8 cellular contexts compared by ENCODE assay signal in genomic region chr14:22979748-22980392, GRCh38. TPM values are rescaled to one million over a fixed set of nuclear protein-coding genes. Genes with fewer than 3 reads are reported as not detected.
DNase-seq lines count a peak whose midpoint lies in the region; ATAC-seq and TF ChIP-seq lines count a peak whose summit lies in the region.

No MANE protein-coding gene starts in this region.

- peaks cover 13% of the 10 kb centered on the region for H3K4me1 ChIP-seq in iPS DF 6.9 (ENCODE audit: control insufficient read depth, insufficient read depth, low read length)
- H3K4me1 ChIP-seq in smooth muscle cell (ENCODE audit: low read depth): peaks cover 44% of the 10 kb centered on the region
- H3K4me1 ChIP-seq in OCI-LY7 (ENCODE audit: insufficient read depth, low read length, poor library complexity, severe bottlenecking): peaks cover 17% of the 10 kb centered on the region

- CTCF ChIA-PET in OCI-LY7 (lab: Charles Lee; ENCODE audit: unreplicated experiment): no interaction called here

- peak overlapping the region; percentile 43 for H3K9ac ChIP-seq in smooth muscle cell (ENCODE audit: low read depth)

- no peak for ATAC-seq in activated T-helper 17 cell treated with anti-CD3 and anti-CD28 coated beads, Interleukin-2, amount 50 U/mL, for 72 hours (replicated peaks)

- H4K20me1 ChIP-seq in smooth muscle cell (ENCODE audit: low read depth) (peaks cover 15% of the 10 kb centered on the region), OCI-LY7 (ENCODE audit: insufficient read depth, low read length) (no peaks in the 10 kb centered on the region)

- peaks cover 8% of the 10 kb centered on the region for H3K4me1 Mint-ChIP-seq in activated T-helper 17 cell treated with anti-CD3 and anti-CD28 coated beads, Interleukin-2, amount 50 U/mL, for 72 hours

- H3K27me3 Mint-ChIP-seq in activated T-helper 17 cell treated with anti-CD3 and anti-CD28 coated beads, Interleukin-2, amount 50 U/mL, for 72 hours: no peaks in the 10 kb centered on the region

- H3K4me2 ChIP-seq in smooth muscle cell (peak overlapping the region; percentile 89), OCI-LY7 (ENCODE audit: low read length) (no peak overlapping the region)

- DNase-seq in DMS 273 (lab: John Stamatoyannopoulos, UW; ENCODE audit: unreplicated experiment): peak; percentile 60
- DNase-seq in DMS 273 treated with DMSO at 0.1 percent for 48 hours (lab: John Stamatoyannopoulos, UW): no peak
- DNase-seq in iPS DF 6.9 (ENCODE audit: low read depth, low spot score): no peak
- no peak for DNase-seq in smooth muscle cell (lab: John Stamatoyannopoulos, UW; ENCODE audit: unreplicated experiment)
- no peak for DNase-seq in OCI-LY7 (ENCODE audit: low spot score)
- no peak for DNase-seq in cerebellar nuclear complex (lab: John Stamatoyannopoulos, UW)
- no peak for DNase-seq in stimulated activated CD4-positive, alpha-beta T cell treated with anti-CD3 and anti-CD28 coated beads, Interleukin-1b, Interleukin-23, amount 100 ng/mL, for 48 hours

- H3K79me2 ChIP-seq in smooth muscle cell (ENCODE audit: low read depth) (peaks cover 24% of the 10 kb centered on the region), OCI-LY7 (ENCODE audit: insufficient read depth, low read depth, low read length) (no peaks in the 10 kb centered on the region)

- no peaks in the 10 kb centered on the region for H3K9me3 ChIP-seq in iPS DF 6.9 (ENCODE audit: control insufficient read depth, insufficient read depth, low read length)
- H3K9me3 ChIP-seq in smooth muscle cell (replicated peaks; ENCODE audit: low read depth): no peaks in the 10 kb centered on the region
- H3K9me3 ChIP-seq in OCI-LY7 (ENCODE audit: low read length): no peaks in the 10 kb centered on the region

- BruUV-seq in OCI-LY7 (replicated peaks; lab: Mats Ljungman, UMichigan): no TSS peak

- intact Hi-C loops in OCI-LY7 (cut with micrococcal nuclease; ENCODE audit: unreplicated experiment): no loop called here

- no CpG with 5 or more reads among the region's 8 CpGs for WGBS in iPS DF 6.9 (ENCODE audit: insufficient coverage, insufficient read length)
- 32% methylated on average over 8 of the region's 8 CpGs for WGBS in smooth muscle cell (ENCODE audit: low lambda C conversion rate)

- no peaks in the 10 kb centered on the region; the same call in 1 of the 2 replicates for H3K36me3 ChIP-seq in iPS DF 6.9 (ENCODE audit: control insufficient read depth, insufficient read depth, low read length)
- H3K36me3 ChIP-seq in smooth muscle cell (ENCODE audit: low read depth): no peaks in the 10 kb centered on the region
- no peaks in the 10 kb centered on the region for H3K36me3 ChIP-seq in OCI-LY7 (ENCODE audit: insufficient read depth, low read length)

- peak overlapping the region; percentile 63 for H3K4me3 Mint-ChIP-seq in activated T-helper 17 cell treated with anti-CD3 and anti-CD28 coated beads, Interleukin-2, amount 50 U/mL, for 72 hours

- POLR2A ChIA-PET in OCI-LY7 (lab: Charles Lee): no interaction called here

- H3K27ac ChIP-seq in iPS DF 6.9 (ENCODE audit: low read length): no peak overlapping the region
- H3K27ac ChIP-seq in smooth muscle cell (ENCODE audit: low read depth): peak overlapping the region; percentile 92
- H3K27ac ChIP-seq in OCI-LY7 (ENCODE audit: low read depth, low read length, poor library complexity, severe bottlenecking): no peak overlapping the region

- H3K36me3 Mint-ChIP-seq in activated T-helper 17 cell treated with anti-CD3 and anti-CD28 coated beads, Interleukin-2, amount 50 U/mL, for 72 hours (ENCODE audit: low read depth): no peaks in the 10 kb centered on the region

- TF ChIP-seq CTCF in smooth muscle cell (IDR thresholded peaks at IDR 0.05; ENCODE audit: borderline replicate concordance, insufficient read depth, poor library complexity, severe bottlenecking): no peak
- TF ChIP-seq CTCF in OCI-LY7 (conservative IDR thresholded peaks at IDR 0.05; ENCODE audit: low read length): no peak

- H3K9me3 Mint-ChIP-seq in activated T-helper 17 cell treated with anti-CD3 and anti-CD28 coated beads, Interleukin-2, amount 50 U/mL, for 72 hours: no peaks in the 10 kb centered on the region

- no peaks in the 10 kb centered on the region for H3K9me2 ChIP-seq in OCI-LY7 (ENCODE audit: insufficient read depth, low read length)

- H2AFZ ChIP-seq in smooth muscle cell (ENCODE audit: low read depth) (no peak overlapping the region), OCI-LY7 (ENCODE audit: low read length) (no peak overlapping the region)

- H3F3A ChIP-seq in smooth muscle cell (ENCODE audit: low read depth): peaks cover 37% of the 10 kb centered on the region

- H3K27ac Mint-ChIP-seq in activated T-helper 17 cell treated with anti-CD3 and anti-CD28 coated beads, Interleukin-2, amount 50 U/mL, for 72 hours: peak overlapping the region; percentile 12

- H3K4me3 ChIP-seq in iPS DF 6.9 (ENCODE audit: low read length): peak overlapping the region; percentile 59; the same call in 1 of the 2 replicates
- peak overlapping the region; percentile 92 for H3K4me3 ChIP-seq in smooth muscle cell
- H3K4me3 ChIP-seq in OCI-LY7 (ENCODE audit: low read depth, low read length, poor library complexity, severe bottlenecking): no peak overlapping the region

- H3K27me3 ChIP-seq in iPS DF 6.9 (ENCODE audit: control insufficient read depth, insufficient read depth, low read length): no peaks in the 10 kb centered on the region
- H3K27me3 ChIP-seq in smooth muscle cell (ENCODE audit: low read depth): no peaks in the 10 kb centered on the region

RNA-seq across cellular contexts. Expression of gene AJUBA, which starts 2.5 kb away (rescaled TPM):
- 1 to 10 TPM; 1.1 to 7.5 TPM for total RNA-seq in activated T-helper 17 cell treated with anti-CD3 and anti-CD28 coated beads, Interleukin-2, amount 50 U/mL, for 72 hours
- total RNA-seq in smooth muscle cell (20.7 and 21.2 TPM in 2 replicates), OCI-LY7 (2022) (0.37 and 0.88 TPM in 2 replicates)
- polyA plus RNA-seq in smooth muscle cell: 19.8 and 23.8 TPM in 2 replicates
- 0.13 and 0.22 TPM in 2 replicates for total RNA-seq in OCI-LY7 (2014; rRNA removed; shearing (Covaris generic))

RNA-seq across cellular contexts. Expression of gene HAUS4, which starts 23.0 kb away (rescaled TPM):
- total RNA-seq in activated T-helper 17 cell treated with anti-CD3 and anti-CD28 coated beads, Interleukin-2, amount 50 U/mL, for 72 hours: 10 to 100 TPM; 60.6 to 78.5 TPM
- total RNA-seq in smooth muscle cell (15.6 and 30.2 TPM in 2 replicates), OCI-LY7 (2022) (96.7 and 103 TPM in 2 replicates)
- 15.6 and 19.1 TPM in 2 replicates for polyA plus RNA-seq in smooth muscle cell
- 105 and 126 TPM in 2 replicates for total RNA-seq in OCI-LY7 (2014; rRNA removed; shearing (Covaris generic))

RNA-seq across cellular contexts. Expression of gene C14orf93, which starts 30.1 kb away (rescaled TPM):
- total RNA-seq in activated T-helper 17 cell treated with anti-CD3 and anti-CD28 coated beads, Interleukin-2, amount 50 U/mL, for 72 hours: 1 to 10 TPM; 8.5 to 9.6 TPM
- total RNA-seq in smooth muscle cell (10.2 and 11.9 TPM in 2 replicates), OCI-LY7 (2022) (15.2 and 17.4 TPM in 2 replicates)
- 6.7 and 8.4 TPM in 2 replicates for polyA plus RNA-seq in smooth muscle cell
- total RNA-seq in OCI-LY7 (2014; rRNA removed; shearing (Covaris generic)): 13.8 and 17.9 TPM in 2 replicates

RNA-seq across cellular contexts. Expression of gene PRMT5, which starts 50.7 kb away (rescaled TPM):
- total RNA-seq in activated T-helper 17 cell treated with anti-CD3 and anti-CD28 coated beads, Interleukin-2, amount 50 U/mL, for 72 hours: 100 to 1,000 TPM in 1 of 2 donors, 10 to 100 TPM in 1; 61.7 to 127 TPM
- total RNA-seq in smooth muscle cell (50.3 and 81.2 TPM in 2 replicates), OCI-LY7 (2022) (124 and 135 TPM in 2 replicates)
- 80.0 and 82.1 TPM in 2 replicates for polyA plus RNA-seq in smooth muscle cell
- total RNA-seq in OCI-LY7 (2014; rRNA removed; shearing (Covaris generic)): 82.2 and 93.1 TPM in 2 replicates

RNA-seq across cellular contexts. Expression of gene PSMB5, which starts 54.8 kb away (rescaled TPM):
- 100 to 1,000 TPM in 1 of 2 donors, 10 to 100 TPM in 1; 85.8 to 151 TPM for total RNA-seq in activated T-helper 17 cell treated with anti-CD3 and anti-CD28 coated beads, Interleukin-2, amount 50 U/mL, for 72 hours
- 161 and 183 TPM in 2 replicates for total RNA-seq in smooth muscle cell
- polyA plus RNA-seq in smooth muscle cell: 372 and 374 TPM in 2 replicates
- 111 and 133 TPM in 2 replicates for total RNA-seq in OCI-LY7 (2014; rRNA removed; shearing (Covaris generic))
- total RNA-seq in OCI-LY7 (2022): 85.5 and 122 TPM in 2 replicates
